Comparison of ENCODE assay signal across 19 cellular contexts in genomic region chr2:56372071-56372656, GRCh38.
"Had no signal": no experiment of that assay in that cellular context is flagged by ENCODE, and none has a peak within 500 bp of the region (broad histone marks: within the 10 kb centered on the region; RNA-seq: fewer than 3 reads in every experiment).

No MANE protein-coding gene starts in this region.

- H3K4me3 ChIP-seq: body of pancreas, gastroesophageal sphincter, heart right ventricle, lung, pancreas, sigmoid colon, thoracic aorta, upper lobe of right lung had no signal

- H3K4me3 Mint-ChIP-seq: activated CD4-positive, alpha-beta T cell treated with anti-CD3 and anti-CD28 coated beads, Interleukin-2, amount 10 ng/mL, durations not matched to agents 24 days and 14 days; activated naive CD8-positive, alpha-beta T cell; activated T-cell treated with anti-CD3 and anti-CD28 coated beads, Interleukin-2, amount 50 U/mL, for 72 hours had no signal

- H3K27ac ChIP-seq: body of pancreas, gastroesophageal sphincter, heart right ventricle, pancreas, sigmoid colon, thoracic aorta, upper lobe of right lung had no signal

- ATAC-seq: activated T-cell treated with anti-CD3 and anti-CD28 coated beads, Interleukin-2, amount 50 U/mL, for 72 hours; body of pancreas; gastroesophageal sphincter; heart right ventricle; pancreas; upper lobe of right lung had no signal

- H3K4me1 Mint-ChIP-seq: activated CD4-positive, alpha-beta T cell treated with anti-CD3 and anti-CD28 coated beads, Interleukin-2, amount 10 ng/mL, durations not matched to agents 24 days and 14 days had no signal

- H3K27ac Mint-ChIP-seq: activated CD4-positive, alpha-beta T cell treated with anti-CD3 and anti-CD28 coated beads, Interleukin-2, amount 10 ng/mL, durations not matched to agents 24 days and 14 days; activated naive CD8-positive, alpha-beta T cell; activated T-cell treated with anti-CD3 and anti-CD28 coated beads, Interleukin-2, amount 50 U/mL, for 72 hours had no signal

- H3K4me1 ChIP-seq: body of pancreas, gastroesophageal sphincter, heart right ventricle, pancreas, sigmoid colon, upper lobe of right lung had no signal

- H3K36me3 ChIP-seq: gastroesophageal sphincter, heart right ventricle, pancreas, sigmoid colon, thoracic aorta, upper lobe of right lung had no signal

- DNase-seq: activated CD4-positive, alpha-beta T cell treated with anti-CD3 and anti-CD28 coated beads, Interleukin-2, amount 10 ng/mL, durations not matched to agents 24 days and 14 days; activated CD4-positive, CD25-positive, alpha-beta regulatory T cell; activated CD8-positive, alpha-beta memory T cell treated with anti-CD3 and anti-CD28 coated beads, Interleukin-2, amount 50 U/mL, for 48 hours; activated gamma-delta T cell; activated T-cell treated with anti-CD3 and anti-CD28 coated beads, Interleukin-2, amount 50 U/mL, for 72 hours; amniotic stem cell; body of pancreas; effector CD8-positive, alpha-beta T cell; heart right ventricle; midbrain; pancreas; sigmoid colon; stimulated activated CD4-positive, alpha-beta T cell treated with anti-CD3 and anti-CD28 coated beads, Interleukin-12 subunit alpha, Interleukin-12 subunit beta, amount 100 ng/mL, for 4 hours; stimulated activated CD4-positive, alpha-beta T cell treated with anti-CD3 and anti-CD28 coated beads, Interleukin-2, amount 100 ng/mL, for 24 hours; upper lobe of right lung had no signal

- H3K36me3 Mint-ChIP-seq: activated naive CD8-positive, alpha-beta T cell had no signal

- H3K27me3 ChIP-seq: body of pancreas, gastroesophageal sphincter, heart right ventricle, pancreas, sigmoid colon, upper lobe of right lung had no signal

- H3K27me3 Mint-ChIP-seq: activated CD4-positive, alpha-beta T cell treated with anti-CD3 and anti-CD28 coated beads, Interleukin-2, amount 10 ng/mL, durations not matched to agents 24 days and 14 days; activated naive CD8-positive, alpha-beta T cell had no signal

- H3K9me3 Mint-ChIP-seq: activated CD4-positive, alpha-beta T cell treated with anti-CD3 and anti-CD28 coated beads, Interleukin-2, amount 10 ng/mL, durations not matched to agents 24 days and 14 days had no signal

- H3K9me3 ChIP-seq: gastroesophageal sphincter, heart right ventricle, pancreas, sigmoid colon, thoracic aorta, upper lobe of right lung had no signal
